13 cellular contexts compared by ENCODE assay signal in genomic region chr4:33924239-33924638, GRCh38.
DNase-seq lines count a peak whose midpoint lies in the region; ATAC-seq and TF ChIP-seq lines count a peak whose summit lies in the region.
"Had no signal": no experiment of that assay in that cellular context is flagged by ENCODE, and none has a peak within 500 bp of the region (broad histone marks: within the 10 kb centered on the region; RNA-seq: fewer than 3 reads in every experiment).

No MANE protein-coding gene starts in this region.

- H3K79me2 ChIP-seq in GM23248 (ENCODE audit: insufficient read depth) (no peaks in the 10 kb centered on the region), fibroblast of lung (ENCODE audit: control insufficient read depth, insufficient read depth, low read length) (no peaks in the 10 kb centered on the region), parathyroid adenoma (no peaks in the 10 kb centered on the region)

- H3K27ac ChIP-seq in GM23248 (0 out of 2 replicates have a peak overlapping the region, but pooled peaks have one; percentile 6), fibroblast of lung (ENCODE audit: insufficient read depth, low read length) (no peak overlapping the region), parathyroid adenoma (no peak overlapping the region)
- H3K27ac ChIP-seq: skin epidermis had no signal

- H2AFZ ChIP-seq in GM23248 (peak overlapping the region; percentile 62), fibroblast of lung (ENCODE audit: low read length) (no peak overlapping the region), parathyroid adenoma (no peak overlapping the region)

- in situ Hi-C loops in GM23248 (cut with MboI), result no loop called here

- no peaks in the 10 kb centered on the region for H3K9me2 ChIP-seq in GM23248 (ENCODE audit: insufficient read depth)

- H3K9ac ChIP-seq in GM23248 (no peak overlapping the region), fibroblast of lung (ENCODE audit: insufficient read depth, low read length) (no peak overlapping the region), parathyroid adenoma (no peak overlapping the region)

- H3F3A ChIP-seq in GM23248 (ENCODE audit: insufficient read depth), result 0 out of 2 replicates have a peak, but pooled peaks cover 6% of the 10 kb centered on the region

- H4K20me1 ChIP-seq in GM23248 (ENCODE audit: insufficient read depth), result no peaks in the 10 kb centered on the region
- no peaks in the 10 kb centered on the region for H4K20me1 ChIP-seq in fibroblast of lung (ENCODE audit: control insufficient read depth, extremely low read depth, insufficient read depth, low read length)

- H3K4me2 ChIP-seq in GM23248 (ENCODE audit: unreplicated experiment) (peak overlapping the region; percentile 74), fibroblast of lung (ENCODE audit: extremely low read depth, insufficient read depth, low read length) (no peak overlapping the region), parathyroid adenoma (ENCODE audit: low read length) (peak overlapping the region; percentile 69)

- peak overlapping the region; percentile 48 for H3K4me3 ChIP-seq in GM23248
- H3K4me3 ChIP-seq in fibroblast of lung (replicated peaks in 1 of 4; ENCODE audit: control extremely low read depth in 1 of 4, insufficient read depth in 1 of 4, low read depth in 3 of 4, low read length in 4 of 4), result no peak overlapping the region
- no peak overlapping the region for H3K4me3 ChIP-seq in parathyroid adenoma (ENCODE audit: low read depth, low read length)
- H3K4me3 ChIP-seq: skin epidermis had no signal

- H3K27me3 ChIP-seq in GM23248 (replicated peaks; ENCODE audit: insufficient read depth) (no peaks in the 10 kb centered on the region), fibroblast of lung (ENCODE audit: control insufficient read depth, insufficient read depth, low read length) (no peaks in the 10 kb centered on the region), parathyroid adenoma (ENCODE audit: control insufficient read depth, insufficient read depth, low read length) (no peaks in the 10 kb centered on the region)

- 38 to 44% methylated on average over 7 of the region's 7 CpGs for WGBS in GM23248 (ENCODE audit: low coverage in 1 of 2, low lambda C conversion rate in 2 of 2, missing lambda C conversion rate in 2 of 2), 2 experiments

- no peak for ATAC-seq in GM21619 (IDR thresholded peaks at IDR 0.05; ENCODE audit: unreplicated experiment)
- ATAC-seq in HG02840 (IDR thresholded peaks at IDR 0.05; ENCODE audit: low FRiP score, unreplicated experiment), result no peak
- ATAC-seq: activated T-cell treated with anti-CD3 and anti-CD28 coated beads, Interleukin-2, amount 50 U/mL, for 72 hours had no signal

- DNase-seq in GM23248 (peak; percentile 87), OCI-M1 (lab: John Stamatoyannopoulos, UW) (peak; percentile 25), fibroblast of lung (ENCODE audit: low read depth in 2 of 2) (peak; percentile 52 to 85), NCI-H187 treated with DMSO at 0.1 percent for 48 hours (lab: John Stamatoyannopoulos, UW) (no peak), NCI-H187 (lab: John Stamatoyannopoulos, UW) (no peak)
- DNase-seq: activated T-cell treated with anti-CD3 and anti-CD28 coated beads, Interleukin-2, amount 50 U/mL, for 72 hours; effector CD8-positive, alpha-beta T cell; NCI-H69; T-helper 2 cell had no signal

- H3K36me3 ChIP-seq in GM23248 (ENCODE audit: low read depth), result no peaks in the 10 kb centered on the region
- H3K36me3 ChIP-seq in fibroblast of lung (ENCODE audit: control insufficient read depth, insufficient read depth, low read length), result no peaks in the 10 kb centered on the region
- no peaks in the 10 kb centered on the region for H3K36me3 ChIP-seq in parathyroid adenoma (ENCODE audit: control insufficient read depth, insufficient read depth, low read length)

- H3K9me3 ChIP-seq in GM23248 (ENCODE audit: low read depth) (no peaks in the 10 kb centered on the region), fibroblast of lung (ENCODE audit: control insufficient read depth, insufficient read depth, low read depth, low read length) (no peaks in the 10 kb centered on the region), parathyroid adenoma (ENCODE audit: control insufficient read depth, low read length) (no peaks in the 10 kb centered on the region)

- peaks cover 13% of the 10 kb centered on the region for H3K4me1 ChIP-seq in GM23248 (ENCODE audit: insufficient read depth)
- no peaks in the 10 kb centered on the region for H3K4me1 ChIP-seq in fibroblast of lung (ENCODE audit: control insufficient read depth, extremely low read depth, insufficient read depth, low read length)
- H3K4me1 ChIP-seq in parathyroid adenoma, result no peaks in the 10 kb centered on the region

- TF ChIP-seq CTCF in fibroblast of lung (conservative IDR thresholded peaks at IDR 0.05 in 1 of 2, IDR thresholded peaks at IDR 0.05 in 1 of 2; ENCODE audit: low read depth in 1 of 2, low read length in 2 of 2) (no peak), parathyroid adenoma (IDR thresholded peaks at IDR 0.05) (no peak)

Comparison
In these comparisons a context has a peak if more than half of its experiments do, and no peak if none do; other contexts are left out.
1. DNase-seq: peak in GM23248 (single experiment), OCI-M1 (single experiment) and fibroblast of lung (2 of 2); none in NCI-H187 treated with DMSO at 0.1 percent for 48 hours (single experiment) and NCI-H187 (0 of 2).